1 cellular context compared by ENCODE assay signal in genomic region chr17:31318298-31319190, GRCh38.
TF ChIP-seq lines count a peak whose summit lies in the region.

No MANE protein-coding gene starts in this region.

TF ChIP-seq in K562, 482 proteins besides CTCF, POLR2A, EP300 and RAD21:
- TF ChIP-seq TEAD1 (CRISPR knock-in tag; IDR thresholded peaks at IDR 0.05): no peak
- TF ChIP-seq POLR2H (tag; IDR thresholded peaks at IDR 0.05; ENCODE audit: low read depth): no peak
- 0 out of 2 replicates have a peak, but pooled peaks have one; percentile 12 for TF ChIP-seq NFXL1 (CRISPR knock-in tag; IDR thresholded peaks at IDR 0.05)
- peak; percentile 64 for TF ChIP-seq CEBPB (tag; IDR thresholded peaks at IDR 0.05)
- no peak for TF ChIP-seq CEBPG (CRISPR knock-in tag; IDR thresholded peaks at IDR 0.05)
- peak; percentile 85 to 91 for TF ChIP-seq CEBPG (tag; conservative IDR thresholded peaks at IDR 0.05 in 1 of 2, IDR thresholded peaks at IDR 0.05 in 1 of 2)
- no peak for TF ChIP-seq ZNF280A (IDR thresholded peaks at IDR 0.05; ENCODE audit: low read depth, partially characterized antibody)
- TF ChIP-seq, protein P1, sequence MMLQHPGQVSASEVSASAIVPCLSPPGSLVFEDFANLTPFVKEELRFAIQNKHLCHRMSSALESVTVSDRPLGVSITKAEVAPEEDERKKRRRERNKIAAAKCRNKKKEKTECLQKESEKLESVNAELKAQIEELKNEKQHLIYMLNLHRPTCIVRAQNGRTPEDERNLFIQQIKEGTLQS (IDR thresholded peaks at IDR 0.05): peak; percentile 90
- TF ChIP-seq, protein P1 (CRISPR knock-in tag; conservative IDR thresholded peaks at IDR 0.05): no peak
- TF ChIP-seq FOSL1 (tag; conservative IDR thresholded peaks at IDR 0.05): peak; percentile 33; the same call in 1 of the 2 replicates
- 0 out of 2 replicates have a peak, but pooled peaks have one; percentile 8 for TF ChIP-seq MAFK (IDR thresholded peaks at IDR 0.05; ENCODE audit: low read length)
- TF ChIP-seq, protein P2, sequence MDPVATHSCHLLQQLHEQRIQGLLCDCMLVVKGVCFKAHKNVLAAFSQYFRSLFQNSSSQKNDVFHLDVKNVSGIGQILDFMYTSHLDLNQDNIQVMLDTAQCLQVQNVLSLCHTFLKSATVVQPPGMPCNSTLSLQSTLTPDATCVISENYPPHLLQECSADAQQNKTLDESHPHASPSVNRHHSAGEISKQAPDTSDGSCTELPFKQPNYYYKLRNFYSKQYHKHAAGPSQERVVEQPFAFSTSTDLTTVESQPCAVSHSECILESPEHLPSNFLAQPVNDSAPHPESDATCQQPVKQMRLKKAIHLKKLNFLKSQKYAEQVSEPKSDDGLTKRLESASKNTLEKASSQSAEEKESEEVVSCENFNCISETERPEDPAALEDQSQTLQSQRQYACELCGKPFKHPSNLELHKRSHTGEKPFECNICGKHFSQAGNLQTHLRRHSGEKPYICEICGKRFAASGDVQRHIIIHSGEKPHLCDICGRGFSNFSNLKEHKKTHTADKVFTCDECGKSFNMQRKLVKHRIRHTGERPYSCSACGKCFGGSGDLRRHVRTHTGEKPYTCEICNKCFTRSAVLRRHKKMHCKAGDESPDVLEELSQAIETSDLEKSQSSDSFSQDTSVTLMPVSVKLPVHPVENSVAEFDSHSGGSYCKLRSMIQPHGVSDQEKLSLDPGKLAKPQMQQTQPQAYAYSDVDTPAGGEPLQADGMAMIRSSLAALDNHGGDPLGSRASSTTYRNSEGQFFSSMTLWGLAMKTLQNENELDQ (CRISPR knock-in tag; IDR thresholded peaks at IDR 0.05; ENCODE audit: borderline replicate concordance): no peak
- TF ChIP-seq ZNF79 (CRISPR knock-in tag; IDR thresholded peaks at IDR 0.05; ENCODE audit: low read depth): no peak
- TF ChIP-seq NR2C2 (CRISPR knock-in tag; IDR thresholded peaks at IDR 0.05): no peak
- TF ChIP-seq NR2C2 (tag; IDR thresholded peaks at IDR 0.05): 0 out of 2 replicates have a peak, but pooled peaks have one; percentile 12
- 0 out of 2 replicates have a peak, but pooled peaks have one; percentile 14 for TF ChIP-seq CXXC5 (CRISPR knock-in tag; IDR thresholded peaks at IDR 0.05)
